16 cellular contexts compared by ENCODE assay signal in genomic region chr9:99894826-99895225, GRCh38. TPM values are rescaled to one million over a fixed set of nuclear protein-coding genes. Genes with fewer than 3 reads are reported as not detected.
DNase-seq lines count a peak whose midpoint lies in the region; ATAC-seq and TF ChIP-seq lines count a peak whose summit lies in the region.
"Had no signal": no experiment of that assay in that cellular context is flagged by ENCODE, and none has a peak within 500 bp of the region (broad histone marks: within the 10 kb centered on the region; RNA-seq: fewer than 3 reads in every experiment).

No MANE protein-coding gene starts in this region.

- H3K14ac ChIP-seq in neuronal stem cell (ENCODE audit: low read length), result no peak overlapping the region

- H3K27me3 ChIP-seq in Loucy (ENCODE audit: insufficient read depth, low read length, poor library complexity, severe bottlenecking), result no peaks in the 10 kb centered on the region
- H3K27me3 ChIP-seq in neuronal stem cell (ENCODE audit: control insufficient read depth in 3 of 3, insufficient read depth in 3 of 3, low read depth in 1 of 3, low read length in 3 of 3), result no peaks in the 10 kb centered on the region
- H3K27me3 ChIP-seq: BE2C had no signal

- H3K79me2 ChIP-seq in Loucy (ENCODE audit: insufficient read depth, low read length), result no peaks in the 10 kb centered on the region

- H4K20me1 ChIP-seq in Loucy (ENCODE audit: insufficient read depth, low read length, poor library complexity, severe bottlenecking), result no peaks in the 10 kb centered on the region

- H2AFZ ChIP-seq in Loucy (ENCODE audit: low read length), result 0 out of 2 replicates have a peak overlapping the region, but pooled peaks have one; percentile 20
- peak overlapping the region; percentile 73 for H2AFZ ChIP-seq in neuronal stem cell (ENCODE audit: low read length)

- H3K9me2 ChIP-seq in Loucy (replicated peaks; ENCODE audit: low read depth, low read length), result no peaks in the 10 kb centered on the region

- H2BK5ac ChIP-seq in neuronal stem cell (ENCODE audit: low read length), result peak overlapping the region; percentile 39

- TF ChIP-seq CTCF in Loucy (conservative IDR thresholded peaks at IDR 0.05; ENCODE audit: low read length), result no peak

- H3K23ac ChIP-seq in neuronal stem cell (ENCODE audit: low read depth, low read length, poor library complexity), result no peak overlapping the region

- H3K4me3 ChIP-seq in Loucy (ENCODE audit: low read length, poor library complexity, severe bottlenecking), result no peak overlapping the region
- H3K4me3 ChIP-seq in neuronal stem cell (ENCODE audit: low read length in 2 of 2), result no peak overlapping the region
- H3K4me3 ChIP-seq: HAP-1 had no signal

- H2BK12ac ChIP-seq in neuronal stem cell (ENCODE audit: low read length), result no peak overlapping the region

- ATAC-seq in stimulated activated naive CD8-positive, alpha-beta T cell treated with anti-CD3 and anti-CD28 coated beads, Interleukin-15, Interleukin-2, amounts not matched to agents 100 U/mL and 50 U/mL, for 24 hours, result no peak
- ATAC-seq: CD8-positive, alpha-beta T cell had no signal

- H3K9me3 ChIP-seq in Loucy (ENCODE audit: insufficient read depth, low read depth, low read length) (no peaks in the 10 kb centered on the region), neuronal stem cell (replicated peaks in 1 of 2; ENCODE audit: control insufficient read depth in 2 of 2, insufficient read depth in 1 of 2, low read depth in 1 of 2, low read length in 2 of 2) (no peaks in the 10 kb centered on the region)
- H3K9me3 ChIP-seq: BE2C, HAP-1 had no signal

- H3K36me3 ChIP-seq in Loucy (ENCODE audit: insufficient read depth, low read length) (no peaks in the 10 kb centered on the region), neuronal stem cell (replicated peaks in 1 of 2; ENCODE audit: control insufficient read depth in 2 of 2, insufficient read depth in 2 of 2, low read length in 2 of 2) (no peaks in the 10 kb centered on the region)
- H3K36me3 ChIP-seq: BE2C, HAP-1 had no signal

- no peak overlapping the region for H2AK5ac ChIP-seq in neuronal stem cell (ENCODE audit: low read depth, low read length)

- no CpG with 5 or more reads among the region's 2 CpGs for WGBS in neuronal stem cell (ENCODE audit: extremely low coverage in 2 of 2, insufficient read length in 2 of 2, insufficient replicate concordance in 1 of 2), 2 donors

- no peak overlapping the region for H3K18ac ChIP-seq in neuronal stem cell (ENCODE audit: low read length)

- H3K4me1 ChIP-seq in Loucy (ENCODE audit: insufficient read depth, low read length, poor library complexity, severe bottlenecking), result no peaks in the 10 kb centered on the region
- peaks cover 1 to 3% of the 10 kb centered on the region in 2 donors for H3K4me1 ChIP-seq in neuronal stem cell (ENCODE audit: control insufficient read depth in 2 of 2, insufficient read depth in 1 of 2, low read depth in 1 of 2, low read length in 2 of 2)
- H3K4me1 ChIP-seq: BE2C, HAP-1 had no signal

- H2BK120ac ChIP-seq in neuronal stem cell (ENCODE audit: low read depth, low read length), result no peak overlapping the region

- no peaks in the 10 kb centered on the region for H3K79me1 ChIP-seq in neuronal stem cell (ENCODE audit: low read depth, low read length)

- H3K4me2 ChIP-seq in Loucy (ENCODE audit: low read depth, low read length, poor library complexity, severe bottlenecking) (no peak overlapping the region), neuronal stem cell (ENCODE audit: insufficient read depth, low read length, poor library complexity, severe bottlenecking) (no peak overlapping the region)
- H3K4me2 ChIP-seq: KMS-11 had no signal

- H3K4ac ChIP-seq in neuronal stem cell (ENCODE audit: low read length), result no peak overlapping the region

- H3K9ac ChIP-seq in Loucy (ENCODE audit: low read depth, low read length, poor library complexity, severe bottlenecking), result no peak overlapping the region
- no peak overlapping the region for H3K9ac ChIP-seq in neuronal stem cell (ENCODE audit: low read depth, low read length, poor library complexity)
- H3K9ac ChIP-seq: KMS-11 had no signal

- no peak overlapping the region for H4K91ac ChIP-seq in neuronal stem cell (ENCODE audit: low read depth, low read length, poor library complexity)

- H3K27ac ChIP-seq in neuronal stem cell (replicated peaks; ENCODE audit: low read length), result no peak overlapping the region
- H3K27ac ChIP-seq: C4-2B, KMS-11 had no signal

- no peak overlapping the region for H4K8ac ChIP-seq in neuronal stem cell (ENCODE audit: low read depth, low read length)

- no peaks in the 10 kb centered on the region for H3F3A ChIP-seq in Loucy (ENCODE audit: low read depth)

- DNase-seq in ELF-1 (ENCODE audit: low read depth, low spot score), result peak; percentile 73
- DNase-seq in foreskin melanocyte, result peak; percentile 33
- no peak for DNase-seq in neuronal stem cell (ENCODE audit: low spot score)
- DNase-seq in NCI-H345 treated with DMSO at 0.1 percent for 48 hours (lab: John Stamatoyannopoulos, UW; ENCODE audit: unreplicated experiment), result no peak
- DNase-seq in activated effector memory CD4-positive, alpha-beta T cell treated with anti-CD3 and anti-CD28 coated beads, Interleukin-2, amount 50 U/mL, for 16 hours, result no peak
- no peak for DNase-seq in stimulated activated naive CD8-positive, alpha-beta T cell treated with anti-CD3 and anti-CD28 coated beads, Interleukin-15, Interleukin-2, amounts not matched to agents 100 U/mL and 50 U/mL, for 24 hours
- DNase-seq: ACHN; BE2C; CD8-positive, alpha-beta T cell; COR-L47; DMS153; DMS79 treated with DMSO at 0.1 percent for 48 hours had no signal

- no peak overlapping the region for H2BK15ac ChIP-seq in neuronal stem cell (ENCODE audit: low read length)

RNA-seq across cellular contexts. Expression of gene STX17, which starts 11.6 kb away (rescaled TPM):
- 15.7 TPM for polyA plus RNA-seq in neuronal stem cell (2013, experiment 1 of 2)
- polyA plus RNA-seq in neuronal stem cell (2013, experiment 2 of 2), result 16.4 TPM

Comparison
In these comparisons a context has a peak if more than half of its experiments do, and no peak if none do; other contexts are left out.
1. DNase-seq: peak in ELF-1 (single experiment) and foreskin melanocyte (single experiment); none in neuronal stem cell (single experiment), NCI-H345 treated with DMSO at 0.1 percent for 48 hours (single experiment), activated effector memory CD4-positive, alpha-beta T cell treated with anti-CD3 and anti-CD28 coated beads, Interleukin-2, amount 50 U/mL, for 16 hours (single experiment) and stimulated activated naive CD8-positive, alpha-beta T cell treated with anti-CD3 and anti-CD28 coated beads, Interleukin-15, Interleukin-2, amounts not matched to agents 100 U/mL and 50 U/mL, for 24 hours (single experiment).